ENCODE assay signal across 13 cellular contexts in genomic region chr10:13117842-13118783, GRCh38. TPM values are rescaled to one million over a fixed set of nuclear protein-coding genes. Genes with fewer than 3 reads are reported as not detected.
DNase-seq lines count a peak whose midpoint lies in the region; ATAC-seq, FAIRE-seq and TF ChIP-seq lines count a peak whose summit lies in the region.
"Had no signal": no experiment of that assay in that cellular context is flagged by ENCODE, and none has a peak within 500 bp of the region (broad histone marks: within the 10 kb centered on the region; RNA-seq: fewer than 3 reads in every experiment).

No MANE protein-coding gene starts in this region.

- H3K27ac ChIP-seq in K562 (ENCODE audit: extremely low read depth, low read depth, low read length) (peak overlapping the region; percentile 6; the same call in 1 of the 3 replicates), neuronal stem cell (replicated peaks; ENCODE audit: low read length) (no peak overlapping the region)
- H3K27ac ChIP-seq: suprapubic skin had no signal

- H3K14ac ChIP-seq in neuronal stem cell (ENCODE audit: low read length) = no peak overlapping the region

- H3K4me3 ChIP-seq in GM12865 (ENCODE audit: low read depth, low read length) (no peak overlapping the region), K562 (no peak overlapping the region), neuronal stem cell (ENCODE audit: low read length in 2 of 2) (no peak overlapping the region)
- H3K4me3 ChIP-seq: MG63, suprapubic skin had no signal

- TF ChIP-seq CTCF in GM12865 (IDR thresholded peaks at IDR 0.05; ENCODE audit: insufficient read depth, low read depth, low read length, missing control alignments) = no peak
- TF ChIP-seq CTCF in K562 (IDR thresholded peaks at IDR 0.05 in 2 of 3, conservative IDR thresholded peaks at IDR 0.05 in 1 of 3; ENCODE audit: insufficient read depth in 2 of 3, low read depth in 1 of 3, low read length in 3 of 3) = no peak
- TF ChIP-seq CTCF in GM10248 (IDR thresholded peaks at IDR 0.05; ENCODE audit: control extremely low read depth, extremely low read depth, low read depth, missing control alignments) = no peak

- no peak overlapping the region for H3K18ac ChIP-seq in neuronal stem cell (ENCODE audit: low read length)

- DNase-seq in GM12865 (ENCODE audit: low read depth) (peak; percentile 19), NOMO-1 treated with DMSO at 0.1 percent for 48 hours (lab: John Stamatoyannopoulos, UW; ENCODE audit: unreplicated experiment) (peak; percentile 95), K562 (ENCODE audit: extremely low read depth in 1 of 4, low spot score in 3 of 4) (no peak), neuronal stem cell (ENCODE audit: low spot score) (no peak), NCI-H2227 treated with DMSO at 0.1 percent for 48 hours (lab: John Stamatoyannopoulos, UW) (no peak), GM10248 (ENCODE audit: extremely low spot score) (no peak), NCI-H446 treated with DMSO at 0.1 percent for 48 hours (lab: John Stamatoyannopoulos, UW) (no peak)
- DNase-seq: Calu3; MG63; NCI-H748 treated with DMSO at 0.1 percent for 48 hours; stimulated activated CD4-positive, alpha-beta T cell treated with anti-CD3 and anti-CD28 coated beads, Interleukin-1b, Interleukin-23, amount 100 ng/mL, for 48 hours had no signal

- H2BK5ac ChIP-seq in neuronal stem cell (ENCODE audit: low read length) = no peak overlapping the region

- H3K4me2 ChIP-seq in K562 (ENCODE audit: insufficient read depth, low read length) (no peak overlapping the region), neuronal stem cell (ENCODE audit: insufficient read depth, low read length, poor library complexity, severe bottlenecking) (no peak overlapping the region)

- H3K79me1 ChIP-seq in neuronal stem cell (ENCODE audit: low read depth, low read length) = no peaks in the 10 kb centered on the region

- TF ChIP-seq EP300 in K562 (IDR thresholded peaks at IDR 0.05; ENCODE audit: low read length) = no peak

- H3K4me1 ChIP-seq in K562 (replicated peaks in 1 of 2; ENCODE audit: control insufficient read depth in 2 of 2, insufficient read depth in 2 of 2, low read length in 2 of 2) (peaks cover 0 to 25% of the 10 kb centered on the region in 2 experiments; a peak in 3 of 5 replicates), neuronal stem cell (ENCODE audit: control insufficient read depth in 2 of 2, insufficient read depth in 1 of 2, low read depth in 1 of 2, low read length in 2 of 2) (no peaks in the 10 kb centered on the region)

- intact Hi-C loops in K562 (cut with micrococcal nuclease) = loop anchor here (5.0 kb wide), 1 partner anchor 44 kb away; the partner anchor contains the start of gene MCM10

- in situ Hi-C loops in K562 (cut with MboI) = no loop called here

- TF ChIP-seq RAD21 in K562 (CRISPR knock-in tag; conservative IDR thresholded peaks at IDR 0.05 in 1 of 2, IDR thresholded peaks at IDR 0.05 in 1 of 2) = no peak

- H2AFZ ChIP-seq in K562 (ENCODE audit: low read depth, low read length) (peak overlapping the region; percentile 53), neuronal stem cell (ENCODE audit: low read length) (peak overlapping the region; percentile 35)

- H3K9ac ChIP-seq in K562 (ENCODE audit: insufficient read depth in 1 of 2, low read depth in 2 of 2, low read length in 2 of 2) (no peak overlapping the region), neuronal stem cell (ENCODE audit: low read depth, low read length, poor library complexity) (no peak overlapping the region)

- 17% methylated on average over 14 of the region's 14 CpGs for WGBS in K562 (ENCODE audit: insufficient coverage, low coverage, missing lambda C conversion rate)
- WGBS in neuronal stem cell (ENCODE audit: extremely low coverage in 2 of 2, insufficient read length in 2 of 2, insufficient replicate concordance in 1 of 2), 2 donors = no CpG with 5 or more reads among the region's 14 CpGs

- no peaks in the 10 kb centered on the region for H3K27me3 ChIP-seq in K562 (ENCODE audit: control insufficient read depth in 2 of 2, insufficient read depth in 2 of 2, low read length in 2 of 2)
- no peaks in the 10 kb centered on the region for H3K27me3 ChIP-seq in neuronal stem cell (ENCODE audit: control insufficient read depth in 3 of 3, insufficient read depth in 3 of 3, low read depth in 1 of 3, low read length in 3 of 3)
- H3K27me3 ChIP-seq: MG63, suprapubic skin had no signal

- H2AK5ac ChIP-seq in neuronal stem cell (ENCODE audit: low read depth, low read length) = no peak overlapping the region

- H2BK15ac ChIP-seq in neuronal stem cell (ENCODE audit: low read length) = no peak overlapping the region

- no peaks in the 10 kb centered on the region for H3K79me2 ChIP-seq in K562 (ENCODE audit: control insufficient read depth, insufficient read depth, low read length)

- H4K91ac ChIP-seq in neuronal stem cell (ENCODE audit: low read depth, low read length, poor library complexity) = no peak overlapping the region

- BruUV-seq in K562 (replicated peaks; lab: Mats Ljungman, UMichigan) = no TSS peak

- no peaks in the 10 kb centered on the region for H3K9me1 ChIP-seq in K562 (ENCODE audit: control insufficient read depth, insufficient read depth, low read length)

- no peak for TF ChIP-seq POLR2A in K562 (conservative IDR thresholded peaks at IDR 0.05)

- no peak overlapping the region for H2BK120ac ChIP-seq in neuronal stem cell (ENCODE audit: low read depth, low read length)

- H3K4ac ChIP-seq in neuronal stem cell (ENCODE audit: low read length) = no peak overlapping the region

- CTCF ChIA-PET in K562 (lab: Yijun Ruan, JAX; ENCODE audit: low intra/inter-chr PET ratio) = no interaction called here
- CTCF ChIA-PET in GM10248 (lab: Yijun Ruan, JAX) = interaction anchor here (0.7 to 1.5 kb wide), 8 partner anchors 9 to 1298 kb away, joined by 3 to 4 read pairs (median 3); no protein-coding TSS in a partner anchor

- H4K8ac ChIP-seq in neuronal stem cell (ENCODE audit: low read depth, low read length) = no peak overlapping the region

- ATAC-seq in K562 (peak; percentile 45), GM19035 (IDR thresholded peaks at IDR 0.05; ENCODE audit: unreplicated experiment) (no peak)

- H3K36me3 ChIP-seq in K562 (ENCODE audit: control insufficient read depth, insufficient read depth, low read length) (no peaks in the 10 kb centered on the region), neuronal stem cell (replicated peaks in 1 of 2; ENCODE audit: control insufficient read depth in 2 of 2, insufficient read depth in 2 of 2, low read length in 2 of 2) (no peaks in the 10 kb centered on the region)

- H3K23ac ChIP-seq in neuronal stem cell (ENCODE audit: low read depth, low read length, poor library complexity) = no peak overlapping the region

- no peak overlapping the region for H2BK12ac ChIP-seq in neuronal stem cell (ENCODE audit: low read length)

- H3K9me3 ChIP-seq in K562 (replicated peaks; ENCODE audit: control insufficient read depth, insufficient read depth, low read depth, low read length) = no peaks in the 10 kb centered on the region
- no peaks in the 10 kb centered on the region for H3K9me3 ChIP-seq in neuronal stem cell (replicated peaks in 1 of 2; ENCODE audit: control insufficient read depth in 2 of 2, insufficient read depth in 1 of 2, low read depth in 1 of 2, low read length in 2 of 2)
- H3K9me3 ChIP-seq: MG63, suprapubic skin had no signal

- H4K20me1 ChIP-seq in K562 (replicated peaks; ENCODE audit: control insufficient read depth, insufficient read depth, low read length) = no peaks in the 10 kb centered on the region

- POLR2A ChIA-PET in K562 (lab: Yijun Ruan, JAX) (interaction anchor here (1.6 kb wide), 1 partner anchor 24 kb away, joined by 4 read pairs; no protein-coding TSS in a partner anchor), GM10248 (lab: Yijun Ruan, JAX) (no interaction called here)

- peak; percentile 67 for FAIRE-seq in K562 (lab: Jason Lieb, UNC)

RNA-seq across cellular contexts. Expression of gene OPTN, which starts 18.1 kb away (rescaled TPM):
- 3.1 and 10.3 TPM in 2 replicates for total RNA-seq in K562 (2011; cell fraction: chromatin; rRNA removed; ENCODE audit: low replicate concordance)
- total RNA-seq in K562 (2011; cell fraction: nucleolus; rRNA removed) = 1.6 and 1.7 TPM in 2 replicates
- total RNA-seq in K562 (2011; cell fraction: nucleoplasm; rRNA removed) = 3.6 and 8.3 TPM in 2 replicates
- total RNA-seq in K562 (2014; rRNA removed) = 5.8 and 6.0 TPM in 2 replicates
- total RNA-seq in K562 (2014; rRNA removed; fragmentation: Illumina TruSeq; extraction: Trizol) = 4.7 and 4.8 TPM in 2 replicates
- total RNA-seq in K562 (2015; rRNA removed; fragmentation: Illumina TruSeq; extraction: Trizol) = 3.0 and 3.4 TPM in 2 replicates
- total RNA-seq in K562 (2021) = 5.3 and 6.8 TPM in 2 replicates
- polyA plus RNA-seq in K562 (2011; rRNA removed) = 4.6 and 5.0 TPM in 2 replicates
- 0.79 and 1.8 TPM in 2 replicates for polyA plus RNA-seq in K562 (2011; cell fraction: cytosol; rRNA removed)
- 3.9 and 4.8 TPM in 2 replicates for polyA plus RNA-seq in K562 (2011; cell fraction: nucleus; rRNA removed)
- polyA plus RNA-seq in K562 (2012) = 13.6 and 29.9 TPM in 2 replicates
- polyA plus RNA-seq in K562 (2014; fragmentation: Illumina TruSeq; extraction: Trizol) = 5.2 and 5.3 TPM in 2 replicates
- 1 to 10 TPM; 2.2 to 2.4 TPM for polyA plus RNA-seq in K562 (2014; fragmentation: Nextera tagmentation; extraction: Ambion mirVana)
- 4.1 and 5.1 TPM in 2 replicates for polyA plus RNA-seq in K562 (2014; rRNA removed)
- polyA minus RNA-seq in K562 (2011; rRNA and poly(A)+ RNA removed) = 5.0 and 5.8 TPM in 2 replicates
- polyA minus RNA-seq in K562 (2011; cell fraction: cytosol; rRNA and poly(A)+ RNA removed) = 1.9 and 4.8 TPM in 2 replicates
- 1.3 and 2.6 TPM in 2 replicates for polyA minus RNA-seq in K562 (2011; cell fraction: nucleus; rRNA and poly(A)+ RNA removed)
- polyA plus RNA-seq in neuronal stem cell (2013, experiment 1 of 2) = 11.0 TPM
- polyA plus RNA-seq in neuronal stem cell (2013, experiment 2 of 2) = 11.0 TPM

RNA-seq across cellular contexts. Expression of gene MCM10, which starts 43.2 kb away (rescaled TPM):
- total RNA-seq in K562 (2011; cell fraction: chromatin; rRNA removed; ENCODE audit: low replicate concordance) = 70.9 and 136 TPM in 2 replicates
- total RNA-seq in K562 (2011; cell fraction: nucleolus; rRNA removed) = 37.0 and 42.4 TPM in 2 replicates
- 41.4 and 42.4 TPM in 2 replicates for total RNA-seq in K562 (2011; cell fraction: nucleoplasm; rRNA removed)
- 59.0 and 61.1 TPM in 2 replicates for total RNA-seq in K562 (2014; rRNA removed)
- 54.6 and 61.9 TPM in 2 replicates for total RNA-seq in K562 (2014; rRNA removed; fragmentation: Illumina TruSeq; extraction: Trizol)
- 55.2 and 56.4 TPM in 2 replicates for total RNA-seq in K562 (2015; rRNA removed; fragmentation: Illumina TruSeq; extraction: Trizol)
- total RNA-seq in K562 (2021) = 59.4 and 68.1 TPM in 2 replicates
- 18.7 and 25.9 TPM in 2 replicates for polyA plus RNA-seq in K562 (2011; rRNA removed)
- 8.2 and 9.0 TPM in 2 replicates for polyA plus RNA-seq in K562 (2011; cell fraction: cytosol; rRNA removed)
- 21.4 and 24.5 TPM in 2 replicates for polyA plus RNA-seq in K562 (2011; cell fraction: nucleus; rRNA removed)
- polyA plus RNA-seq in K562 (2012) = 18.1 and 26.1 TPM in 2 replicates
- polyA plus RNA-seq in K562 (2014; fragmentation: Illumina TruSeq; extraction: Trizol) = 40.0 and 48.0 TPM in 2 replicates
- polyA plus RNA-seq in K562 (2014; fragmentation: Nextera tagmentation; extraction: Ambion mirVana) = 10 to 100 TPM; 10.4 to 26.1 TPM
- 32.7 and 34.3 TPM in 2 replicates for polyA plus RNA-seq in K562 (2014; rRNA removed)
- polyA minus RNA-seq in K562 (2011; rRNA and poly(A)+ RNA removed) = 34.5 and 37.9 TPM in 2 replicates
- polyA minus RNA-seq in K562 (2011; cell fraction: cytosol; rRNA and poly(A)+ RNA removed) = 18.7 and 25.1 TPM in 2 replicates
- polyA minus RNA-seq in K562 (2011; cell fraction: nucleus; rRNA and poly(A)+ RNA removed) = 33.0 and 42.0 TPM in 2 replicates
- 17.7 TPM for polyA plus RNA-seq in neuronal stem cell (2013, experiment 1 of 2)
- polyA plus RNA-seq in neuronal stem cell (2013, experiment 2 of 2) = 18.3 TPM

Comparison
In these comparisons a context has a peak if more than half of its experiments do, and no peak if none do; other contexts are left out.
1. DNase-seq: peak in GM12865 (single experiment) and NOMO-1 treated with DMSO at 0.1 percent for 48 hours (single experiment); none in K562 (0 of 4), neuronal stem cell (single experiment), NCI-H2227 treated with DMSO at 0.1 percent for 48 hours (single experiment), GM10248 (single experiment) and NCI-H446 treated with DMSO at 0.1 percent for 48 hours (single experiment).